Comparison of ENCODE assay signal across 1 cellular context in genomic region chr2:161136194-161136593, GRCh38.
TF ChIP-seq lines count a peak whose summit lies in the region.

No MANE protein-coding gene starts in this region.

TF ChIP-seq in A549, 52 proteins besides CTCF, POLR2A, EP300 and RAD21 (continued from another document):
- TF ChIP-seq REST (IDR thresholded peaks at IDR 0.05) (no peak), RARB (CRISPR knock-in tag; IDR thresholded peaks at IDR 0.05) (no peak), NFE2L2 (conservative IDR thresholded peaks at IDR 0.05; ENCODE audit: low read length) (no peak), MAZ (IDR thresholded peaks at IDR 0.05; ENCODE audit: borderline replicate concordance, low read depth, low read length) (no peak), CBX8 (IDR thresholded peaks at IDR 0.05) (no peak), USF2 (IDR thresholded peaks at IDR 0.05) (no peak), CHD2 (IDR thresholded peaks at IDR 0.05; ENCODE audit: low read length, partially characterized antibody) (no peak), HOXA7 (CRISPR knock-in tag; IDR thresholded peaks at IDR 0.05) (no peak), HES2 (IDR thresholded peaks at IDR 0.05) (no peak), TP53 (CRISPR knock-in tag; IDR thresholded peaks at IDR 0.05) (no peak), KDM5A (IDR thresholded peaks at IDR 0.05) (no peak)
